ENCODE assay signal across 8 cellular contexts in genomic region chr6:26345832-26346231, GRCh38.
"Had no signal": no experiment of that assay in that cellular context is flagged by ENCODE, and none has a peak within 500 bp of the region (broad histone marks: within the 10 kb centered on the region; RNA-seq: fewer than 3 reads in every experiment).

No MANE protein-coding gene starts in this region.

- H3K4me3 ChIP-seq: GM23338 had no signal

- ATAC-seq: GM23338 had no signal

- FAIRE-seq: H1, H54, HTR-8/SVneo had no signal

- H3K4me3 Mint-ChIP-seq: GM23338, H9, IgD-negative memory B cell had no signal

- DNase-seq: H9, HCEC 1CT, KG1 had no signal

- H2AFZ ChIP-seq: GM23338 had no signal

- H3K4me2 ChIP-seq: GM23338 had no signal

- H3K9me3 Mint-ChIP-seq: GM23338, H9, IgD-negative memory B cell had no signal

- H3K27ac Mint-ChIP-seq: GM23338, H9, IgD-negative memory B cell had no signal
